In the genomic region with DNA sequence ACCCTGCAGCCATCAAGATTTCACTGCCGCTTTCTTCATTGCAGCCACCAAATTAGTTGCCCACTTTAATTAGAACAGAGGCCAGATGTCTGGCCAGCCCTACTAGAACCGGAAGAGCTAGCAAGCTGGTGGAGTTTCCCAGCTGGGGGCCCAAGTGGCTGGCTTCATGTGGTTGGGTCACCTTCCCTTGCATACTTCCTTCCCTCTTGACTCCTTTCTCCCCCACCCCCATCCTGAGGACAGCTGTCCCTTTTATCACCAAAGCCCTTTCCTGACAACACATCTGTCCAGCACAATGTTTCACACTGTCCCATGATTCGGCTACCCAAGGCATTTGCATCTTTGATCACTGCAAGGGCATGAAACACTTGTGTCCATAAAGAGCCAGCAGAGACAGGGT, we compare ENCODE assay signal across 11 cellular contexts.
A peak's percentile ranks its signal among the peaks of the same experiment; 100 is the strongest.
DNase-seq lines count a peak whose midpoint lies in the region; ATAC-seq and TF ChIP-seq lines count a peak whose summit lies in the region.
"Had no signal": no experiment of that assay in that cellular context is flagged by ENCODE, and none has a peak within 500 bp of the region (broad histone marks: within the 10 kb centered on the region; RNA-seq: fewer than 3 reads in every experiment).

No MANE protein-coding gene starts in this region.

- H3K4me1 ChIP-seq in OCI-LY3 (ENCODE audit: low read length), result peaks cover 93% of the 10 kb centered on the region

- no peaks in the 10 kb centered on the region for H4K20me1 ChIP-seq in OCI-LY3 (ENCODE audit: insufficient read depth, low read length)

- peak; percentile 5 for DNase-seq in DMS 273 (lab: John Stamatoyannopoulos, UW; ENCODE audit: unreplicated experiment)
- no peak for DNase-seq in DMS 273 treated with DMSO at 0.1 percent for 48 hours (lab: John Stamatoyannopoulos, UW)
- no peak for DNase-seq in sciatic nerve (ENCODE audit: low spot score)
- DNase-seq in H4 (ENCODE audit: low spot score), result no peak
- DNase-seq in effector CD8-positive, alpha-beta T cell (lab: John Stamatoyannopoulos, UW), result no peak
- no peak for DNase-seq in stimulated activated CD4-positive, alpha-beta T cell treated with anti-CD3 and anti-CD28 coated beads, Interleukin-4, amount 100 ng/mL, for 4 hours
- DNase-seq: NCI-H510A treated with DMSO at 0.1 percent for 48 hours had no signal

- peak overlapping the region; percentile 28; the same call in 1 of the 2 replicates for H3K9ac ChIP-seq in OCI-LY3 (ENCODE audit: low read length)

- no peaks in the 10 kb centered on the region for H3K79me2 ChIP-seq in OCI-LY3 (ENCODE audit: low read length)

- no peaks in the 10 kb centered on the region for H3K27me3 ChIP-seq in OCI-LY3 (ENCODE audit: low read depth, low read length)
- H3K27me3 ChIP-seq: upper lobe of left lung had no signal

- ATAC-seq in HG02852 (IDR thresholded peaks at IDR 0.05; ENCODE audit: unreplicated experiment) (peak; percentile 54), sciatic nerve (peak; percentile 51)

- no peak for TF ChIP-seq CTCF in OCI-LY3 (IDR thresholded peaks at IDR 0.05; ENCODE audit: low read depth, low read length)

- H3K9me3 ChIP-seq in OCI-LY3 (ENCODE audit: insufficient read depth, low read length), result no peaks in the 10 kb centered on the region
- H3K9me3 ChIP-seq: upper lobe of left lung had no signal

- intact Hi-C loops in sciatic nerve (cut with DNase I), result no loop called here

- peak overlapping the region; percentile 34 for H3K4me2 ChIP-seq in OCI-LY3 (ENCODE audit: low read length)

- H2AFZ ChIP-seq in OCI-LY3 (ENCODE audit: low read depth, low read length), result peak overlapping the region; percentile 20

- H3K27ac ChIP-seq in OCI-LY3 (ENCODE audit: low read length), result peak overlapping the region; percentile 43
- H3K27ac ChIP-seq: 22Rv1, upper lobe of left lung had no signal

- no peak overlapping the region for H3K4me3 ChIP-seq in OCI-LY3 (ENCODE audit: low read length)
- H3K4me3 ChIP-seq: upper lobe of left lung had no signal

- no peaks in the 10 kb centered on the region for H3K36me3 ChIP-seq in OCI-LY3 (replicated peaks; ENCODE audit: low read depth, low read length)
- H3K36me3 ChIP-seq: upper lobe of left lung had no signal
